ENCODE assay signal across 19 cellular contexts in genomic region chr3:101172516-101172915, GRCh38.
"Had no signal": no experiment of that assay in that cellular context is flagged by ENCODE, and none has a peak within 500 bp of the region (broad histone marks: within the 10 kb centered on the region; RNA-seq: fewer than 3 reads in every experiment).

No MANE protein-coding gene starts in this region.

- H3K9me3 Mint-ChIP-seq: type B pancreatic cell had no signal

- DNase-seq: cortex of kidney; dorsolateral prefrontal cortex; effector CD8-positive, alpha-beta T cell; glutamatergic neuron; islet precursor cell; mammary epithelial cell; naive thymus-derived CD4-positive, alpha-beta T cell; nephron progenitor cell; posterior cingulate gyrus; sigmoid colon; stimulated activated naive CD4-positive, alpha-beta T cell; thyroid gland had no signal

- H3K4me1 Mint-ChIP-seq: naive thymus-derived CD4-positive, alpha-beta T cell had no signal

- H3K9me3 ChIP-seq: esophagus muscularis mucosa, gastroesophageal sphincter, sigmoid colon, suprapubic skin, thyroid gland had no signal

- H3K27me3 Mint-ChIP-seq: type B pancreatic cell had no signal

- H3K27ac ChIP-seq: dorsolateral prefrontal cortex, epithelial cell of prostate, esophagus muscularis mucosa, gastroesophageal sphincter, sigmoid colon, suprapubic skin, thyroid gland had no signal

- H3K4me3 ChIP-seq: dorsolateral prefrontal cortex, esophagus muscularis mucosa, gastroesophageal sphincter, sigmoid colon, skin epidermis, suprapubic skin, thyroid gland had no signal

- H3K36me3 ChIP-seq: esophagus muscularis mucosa, gastroesophageal sphincter, sigmoid colon, suprapubic skin, thyroid gland had no signal

- H3K27ac Mint-ChIP-seq: naive thymus-derived CD4-positive, alpha-beta T cell; nephron progenitor cell; type B pancreatic cell had no signal

- H3K27me3 ChIP-seq: esophagus muscularis mucosa, gastroesophageal sphincter, sigmoid colon, suprapubic skin, thyroid gland had no signal

- ATAC-seq: gastroesophageal sphincter; left lobe of liver; naive thymus-derived CD4-positive, alpha-beta T cell had no signal

- H3K4me1 ChIP-seq: suprapubic skin, thyroid gland had no signal

- H3K36me3 Mint-ChIP-seq: naive thymus-derived CD4-positive, alpha-beta T cell; type B pancreatic cell had no signal

- H3K4me3 Mint-ChIP-seq: naive thymus-derived CD4-positive, alpha-beta T cell; nephron progenitor cell; type B pancreatic cell had no signal
